Comparison of ENCODE assay signal across 8 cellular contexts in the genomic region with DNA sequence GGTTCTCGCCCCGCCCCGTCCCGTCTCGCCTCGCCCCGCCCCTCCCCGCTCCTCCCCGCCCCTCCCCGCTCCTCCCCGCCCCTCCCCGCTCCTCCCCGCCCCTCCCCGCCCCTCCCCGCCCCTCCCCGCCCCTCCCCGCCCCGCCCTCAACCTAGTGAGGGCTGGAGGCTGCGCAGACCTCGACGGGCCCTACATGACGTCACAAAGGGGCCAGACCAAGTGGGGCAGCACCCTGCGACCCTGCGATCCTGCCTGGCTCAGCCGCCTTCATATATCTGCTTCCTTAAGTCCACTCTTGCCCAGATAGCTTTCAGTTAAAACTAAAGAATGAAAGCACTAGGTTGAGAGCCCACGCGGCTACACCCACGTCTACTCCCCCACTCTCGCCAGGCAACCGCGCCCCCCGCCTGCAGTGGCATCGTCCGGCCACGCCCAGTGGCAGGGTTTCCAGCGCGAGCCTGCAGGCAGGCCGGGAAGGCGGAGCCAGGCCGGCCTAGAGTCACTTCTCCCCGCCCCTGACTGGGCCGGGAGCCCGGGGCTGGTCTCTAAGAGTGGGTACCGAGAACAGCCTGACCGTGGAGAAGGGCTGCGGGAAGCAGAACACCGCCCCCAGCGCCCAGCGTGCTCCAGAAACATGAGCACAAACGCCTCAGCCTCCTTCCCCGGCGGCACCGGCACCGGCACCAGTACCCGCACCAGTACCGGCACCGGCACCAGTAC. TPM values are rescaled to one million over a fixed set of nuclear protein-coding genes. Genes with fewer than 3 reads are reported as not detected.
DNase-seq lines count a peak whose midpoint lies in the region; ATAC-seq and TF ChIP-seq lines count a peak whose summit lies in the region.

No MANE protein-coding gene starts in this region.

- H3K4me3 ChIP-seq in colonic mucosa = peak overlapping the region; percentile 60

- peaks cover 6% of the 10 kb centered on the region for H3K4me1 Mint-ChIP-seq in activated CD4-positive, alpha-beta T cell treated with anti-CD3 and anti-CD28 coated beads, Interleukin-2, amount 10 ng/mL, durations not matched to agents 7 days and 5 days

- intact Hi-C loops in colonic mucosa (cut with DNase I) = no loop called here

- H3K36me3 ChIP-seq in colonic mucosa = no peaks in the 10 kb centered on the region

- peak overlapping the region; percentile 99 for H3K27ac Mint-ChIP-seq in activated CD4-positive, alpha-beta T cell treated with anti-CD3 and anti-CD28 coated beads, Interleukin-2, amount 10 ng/mL, durations not matched to agents 7 days and 5 days

- peak; percentile 22 for TF ChIP-seq CTCF in AG09319 (IDR thresholded peaks at IDR 0.05; ENCODE audit: low read depth, low read length)
- no peak for TF ChIP-seq CTCF in colonic mucosa (IDR thresholded peaks at IDR 0.05)

- no peaks in the 10 kb centered on the region for H3K4me1 ChIP-seq in colonic mucosa

- POLR2A ChIA-PET in activated CD4-positive, alpha-beta T cell treated with anti-CD3 and anti-CD28 coated beads, Interleukin-2, amount 10 ng/mL, durations not matched to agents 7 days and 5 days (lab: Charles Lee) = no interaction called here

- DNase-seq in AG09319 (ENCODE audit: extremely low read depth, low read depth) (peak; percentile 77), NCI-H510A treated with DMSO at 0.1 percent for 48 hours (lab: John Stamatoyannopoulos, UW) (peak; percentile 80), colonic mucosa (peak; percentile 92)
- peak; percentile 84 for DNase-seq in activated CD4-positive, alpha-beta T cell treated with anti-CD3 and anti-CD28 coated beads, Interleukin-2, amount 10 ng/mL, durations not matched to agents 7 days and 5 days
- peak; percentile 49 to 73 (median 62) for DNase-seq in stimulated activated CD4-positive, alpha-beta T cell treated with anti-CD3 and anti-CD28 coated beads, Interleukin-1b, Interleukin-23, amount 100 ng/mL, for 24 hours (ENCODE audit: low read depth in 4 of 4, low spot score in 1 of 4)

- H3K4me3 Mint-ChIP-seq in activated CD4-positive, alpha-beta T cell treated with anti-CD3 and anti-CD28 coated beads, Interleukin-2, amount 10 ng/mL, durations not matched to agents 7 days and 5 days = peak overlapping the region; percentile 77

- H3K27me3 ChIP-seq in colonic mucosa (no peaks in the 10 kb centered on the region), layer of hippocampus (ENCODE audit: control insufficient read depth, insufficient read depth, low read length) (no peaks in the 10 kb centered on the region)

- H3K27ac ChIP-seq in colonic mucosa = peak overlapping the region; percentile 83
- peak overlapping the region; percentile 94 for H3K27ac ChIP-seq in layer of hippocampus (ENCODE audit: low read depth, low read length)

- H3K9ac ChIP-seq in colonic mucosa (ENCODE audit: low read depth in 2 of 2, low read length in 2 of 2) = peak overlapping the region; percentile 26 to 87

- peaks cover 5% of the 10 kb centered on the region for H3K27me3 Mint-ChIP-seq in activated CD4-positive, alpha-beta T cell treated with anti-CD3 and anti-CD28 coated beads, Interleukin-2, amount 10 ng/mL, durations not matched to agents 7 days and 5 days

- no peaks in the 10 kb centered on the region for H3K9me3 ChIP-seq in colonic mucosa

- no peaks in the 10 kb centered on the region for H3K36me3 Mint-ChIP-seq in activated CD4-positive, alpha-beta T cell treated with anti-CD3 and anti-CD28 coated beads, Interleukin-2, amount 10 ng/mL, durations not matched to agents 7 days and 5 days (ENCODE audit: low read depth)

- CTCF ChIA-PET in activated CD4-positive, alpha-beta T cell treated with anti-CD3 and anti-CD28 coated beads, Interleukin-2, amount 10 ng/mL, durations not matched to agents 7 days and 5 days (lab: Charles Lee) = no interaction called here

- peak; percentile 96 for ATAC-seq in GM19043 (IDR thresholded peaks at IDR 0.05; ENCODE audit: low read depth, unreplicated experiment)
- ATAC-seq in HG03378 (IDR thresholded peaks at IDR 0.05; ENCODE audit: unreplicated experiment) = peak; percentile 88

- H3K9me3 Mint-ChIP-seq in activated CD4-positive, alpha-beta T cell treated with anti-CD3 and anti-CD28 coated beads, Interleukin-2, amount 10 ng/mL, durations not matched to agents 7 days and 5 days = no peaks in the 10 kb centered on the region

RNA-seq across cellular contexts. Expression of a gene that starts 1.5 kb away (rescaled TPM):
- under 1 TPM; 0.10 to 0.12 TPM for total RNA-seq in activated CD4-positive, alpha-beta T cell treated with anti-CD3 and anti-CD28 coated beads, Interleukin-2, amount 10 ng/mL, durations not matched to agents 7 days and 5 days
- total RNA-seq in colonic mucosa = 100 to 1,000 TPM; 307 to 349 TPM

Comparison
In these comparisons a context has a peak if more than half of its experiments do, and no peak if none do; other contexts are left out.
1. Peak in every context shown above with its lines: DNase-seq, ATAC-seq, H3K4me3 ChIP-seq and H3K27ac ChIP-seq.
2. RNA of a gene that starts 1.5 kb away (total RNA-seq): 307 to 349 TPM in colonic mucosa; 0.10 to 0.12 TPM in activated CD4-positive, alpha-beta T cell treated with anti-CD3 and anti-CD28 coated beads, Interleukin-2, amount 10 ng/mL, durations not matched to agents 7 days and 5 days; every median in the first group is over 100 times any median in the second.